ENCODE assay signal across 8 cellular contexts in genomic region chr12:10153271-10154144, GRCh38. TPM values are rescaled to one million over a fixed set of nuclear protein-coding genes. Genes with fewer than 3 reads are reported as not detected.
A peak's percentile ranks its signal among the peaks of the same experiment; 100 is the strongest.
DNase-seq lines count a peak whose midpoint lies in the region; ATAC-seq and TF ChIP-seq lines count a peak whose summit lies in the region.

No MANE protein-coding gene starts in this region.

- intact Hi-C loops in activated T-helper 1 cell treated with anti-CD3 and anti-CD28 coated beads, Interleukin-12 subunit alpha, Interleukin-12 subunit beta, Interleukin-2, Interleukin-4 antibody, amounts not matched to agents 30 ng/mL and 10 ng/mL and 1 ng/mL, durations not matched to agents 14 hours and 24 hours and 36 hours (cut with micrococcal nuclease): loop anchor here (1.0 to 5.0 kb wide), 7 partner anchors 37 to 1333 kb away; partner anchors contain the start of genes GABARAPL1 and STYK1
- intact Hi-C loops in naive thymus-derived CD4-positive, alpha-beta T cell (cut with micrococcal nuclease): loop anchor here (1.0 to 5.0 kb wide), 6 partner anchors 37 to 1333 kb away; partner anchors contain the start of gene STYK1 (in 2 of the 2)

- no peaks in the 10 kb centered on the region for H3K9me3 ChIP-seq in Peyer's patch
- no peaks in the 10 kb centered on the region for H3K9me3 ChIP-seq in naive thymus-derived CD4-positive, alpha-beta T cell (ENCODE audit: control insufficient read depth in 2 of 3, low read length in 3 of 3)

- peaks cover 5% of the 10 kb centered on the region for H3K4me1 Mint-ChIP-seq in activated T-helper 1 cell treated with anti-CD3 and anti-CD28 coated beads, Interleukin-12 subunit alpha, Interleukin-12 subunit beta, Interleukin-2, Interleukin-4 antibody, amounts not matched to agents 30 ng/mL and 10 ng/mL and 1 ng/mL, durations not matched to agents 14 hours and 24 hours and 36 hours (ENCODE audit: low read depth)
- H3K4me1 Mint-ChIP-seq in naive thymus-derived CD4-positive, alpha-beta T cell: peaks cover 5 to 15% (median 11%) of the 10 kb centered on the region in 7 donors
- H3K4me1 Mint-ChIP-seq in stimulated activated effector memory CD8-positive, alpha-beta T cell treated with anti-CD3 and anti-CD28 coated beads, Interleukin-12 subunit alpha, Interleukin-12 subunit beta, amount 100 ng/mL, for 72 hours: peaks cover 12% of the 10 kb centered on the region

- no peaks in the 10 kb centered on the region for H3K36me3 ChIP-seq in Peyer's patch
- peaks cover 0 to 5% (median 0%) of the 10 kb centered on the region in 3 experiments for H3K36me3 ChIP-seq in naive thymus-derived CD4-positive, alpha-beta T cell (ENCODE audit: control insufficient read depth in 2 of 3, insufficient read depth in 3 of 3, low read length in 3 of 3)

- H3K27me3 Mint-ChIP-seq in activated T-helper 1 cell treated with anti-CD3 and anti-CD28 coated beads, Interleukin-12 subunit alpha, Interleukin-12 subunit beta, Interleukin-2, Interleukin-4 antibody, amounts not matched to agents 30 ng/mL and 10 ng/mL and 1 ng/mL, durations not matched to agents 14 hours and 24 hours and 36 hours (ENCODE audit: insufficient read depth): peaks cover 44% of the 10 kb centered on the region
- H3K27me3 Mint-ChIP-seq in naive thymus-derived CD4-positive, alpha-beta T cell: peaks cover 0 to 66% (median 0%) of the 10 kb centered on the region in 5 donors

- TF ChIP-seq POLR2A in Peyer's patch (IDR thresholded peaks at IDR 0.05): no peak

- POLR2A ChIA-PET in naive thymus-derived CD4-positive, alpha-beta T cell (lab: Charles Lee): interaction anchor here (2.0 kb wide), 1 partner anchor 42 kb away, joined by 6 read pairs; no protein-coding TSS in a partner anchor

- TF ChIP-seq CTCF in GM12873 (IDR thresholded peaks at IDR 0.05; ENCODE audit: insufficient read depth, low read depth, low read length, missing control alignments): peak; percentile 77
- TF ChIP-seq CTCF in Peyer's patch (IDR thresholded peaks at IDR 0.05): peak; percentile 46 to 90 (median 80)
- peak; percentile 72 for TF ChIP-seq CTCF in fibroblast of pulmonary artery (IDR thresholded peaks at IDR 0.05; ENCODE audit: low read length, missing control alignments)

- peak overlapping the region; percentile 31 to 69 (median 58) for H3K4me3 ChIP-seq in Peyer's patch
- H3K4me3 ChIP-seq in fibroblast of pulmonary artery (replicated peaks; ENCODE audit: low read depth, low read length): peak overlapping the region; percentile 59
- H3K4me3 ChIP-seq in naive thymus-derived CD4-positive, alpha-beta T cell (ENCODE audit: low read length): peak overlapping the region; percentile 83

- H3K27me3 ChIP-seq in Peyer's patch: no peaks in the 10 kb centered on the region
- peaks cover 0 to 3% of the 10 kb centered on the region in 2 donors for H3K27me3 ChIP-seq in naive thymus-derived CD4-positive, alpha-beta T cell (ENCODE audit: control insufficient read depth in 2 of 2, insufficient read depth in 2 of 2, low read length in 2 of 2)

- H3K27ac ChIP-seq in Peyer's patch: peak overlapping the region in 3 of 4 donors; percentile 43 to 64 (median 44)
- peak overlapping the region; percentile 55 for H3K27ac ChIP-seq in naive thymus-derived CD4-positive, alpha-beta T cell (ENCODE audit: low read depth, low read length)

- no peaks in the 10 kb centered on the region for H3K9me3 Mint-ChIP-seq in activated T-helper 1 cell treated with anti-CD3 and anti-CD28 coated beads, Interleukin-12 subunit alpha, Interleukin-12 subunit beta, Interleukin-2, Interleukin-4 antibody, amounts not matched to agents 30 ng/mL and 10 ng/mL and 1 ng/mL, durations not matched to agents 14 hours and 24 hours and 36 hours
- no peaks in the 10 kb centered on the region for H3K9me3 Mint-ChIP-seq in naive thymus-derived CD4-positive, alpha-beta T cell
- no peaks in the 10 kb centered on the region for H3K9me3 Mint-ChIP-seq in stimulated activated effector memory CD8-positive, alpha-beta T cell treated with anti-CD3 and anti-CD28 coated beads, Interleukin-12 subunit alpha, Interleukin-12 subunit beta, amount 100 ng/mL, for 72 hours

- H3K36me3 Mint-ChIP-seq in activated T-helper 1 cell treated with anti-CD3 and anti-CD28 coated beads, Interleukin-12 subunit alpha, Interleukin-12 subunit beta, Interleukin-2, Interleukin-4 antibody, amounts not matched to agents 30 ng/mL and 10 ng/mL and 1 ng/mL, durations not matched to agents 14 hours and 24 hours and 36 hours (ENCODE audit: low read depth): no peaks in the 10 kb centered on the region
- H3K36me3 Mint-ChIP-seq in naive thymus-derived CD4-positive, alpha-beta T cell: no peaks in the 10 kb centered on the region
- H3K36me3 Mint-ChIP-seq in stimulated activated effector memory CD8-positive, alpha-beta T cell treated with anti-CD3 and anti-CD28 coated beads, Interleukin-12 subunit alpha, Interleukin-12 subunit beta, amount 100 ng/mL, for 72 hours: no peaks in the 10 kb centered on the region

- peak overlapping the region; percentile 83 for H3K4me3 Mint-ChIP-seq in activated T-helper 1 cell treated with anti-CD3 and anti-CD28 coated beads, Interleukin-12 subunit alpha, Interleukin-12 subunit beta, Interleukin-2, Interleukin-4 antibody, amounts not matched to agents 30 ng/mL and 10 ng/mL and 1 ng/mL, durations not matched to agents 14 hours and 24 hours and 36 hours
- H3K4me3 Mint-ChIP-seq in naive thymus-derived CD4-positive, alpha-beta T cell: peak overlapping the region; percentile 89 to 96 (median 93)
- H3K4me3 Mint-ChIP-seq in stimulated activated effector memory CD8-positive, alpha-beta T cell treated with anti-CD3 and anti-CD28 coated beads, Interleukin-12 subunit alpha, Interleukin-12 subunit beta, amount 100 ng/mL, for 72 hours: peak overlapping the region; percentile 86

- peaks cover 0 to 3% (median 0%) of the 10 kb centered on the region in 4 donors for H3K4me1 ChIP-seq in Peyer's patch
- H3K4me1 ChIP-seq in naive thymus-derived CD4-positive, alpha-beta T cell (ENCODE audit: control insufficient read depth in 2 of 2, insufficient read depth in 2 of 2, low read length in 2 of 2): peaks cover 6 to 7% of the 10 kb centered on the region in 2 donors

- CTCF ChIA-PET in naive thymus-derived CD4-positive, alpha-beta T cell (lab: Charles Lee): interaction anchor here (0.6 to 4.8 kb wide), 21 partner anchors 10 to 1609 kb away, joined by 3 to 39 read pairs (median 3); no protein-coding TSS in a partner anchor

- peak; percentile 22 to 77 (median 75) for DNase-seq in Peyer's patch
- DNase-seq in activated T-helper 1 cell treated with anti-CD3 and anti-CD28 coated beads, Interleukin-12 subunit alpha, Interleukin-12 subunit beta, Interleukin-2, Interleukin-4 antibody, amounts not matched to agents 30 ng/mL and 10 ng/mL and 1 ng/mL, durations not matched to agents 14 hours and 24 hours and 36 hours (ENCODE audit: low spot score): peak; percentile 30
- DNase-seq in fibroblast of pulmonary artery (ENCODE audit: low read depth): peak; percentile 73
- DNase-seq in naive thymus-derived CD4-positive, alpha-beta T cell: peak; percentile 31 to 71 (median 58)
- DNase-seq in stimulated activated effector memory CD8-positive, alpha-beta T cell treated with anti-CD3 and anti-CD28 coated beads, Interleukin-12 subunit alpha, Interleukin-12 subunit beta, amount 100 ng/mL, for 72 hours (ENCODE audit: low spot score in 2 of 2): peak; percentile 57 to 82

- ATAC-seq in HG03565 (IDR thresholded peaks at IDR 0.05; ENCODE audit: unreplicated experiment) (peak; percentile 57), HG03460 (IDR thresholded peaks at IDR 0.05; ENCODE audit: unreplicated experiment) (no peak)
- peak; percentile 93 for ATAC-seq in naive thymus-derived CD4-positive, alpha-beta T cell
- ATAC-seq in stimulated activated effector memory CD8-positive, alpha-beta T cell treated with anti-CD3 and anti-CD28 coated beads, Interleukin-12 subunit alpha, Interleukin-12 subunit beta, amount 100 ng/mL, for 72 hours: peak; percentile 90

- no peak overlapping the region for H3K27ac Mint-ChIP-seq in activated T-helper 1 cell treated with anti-CD3 and anti-CD28 coated beads, Interleukin-12 subunit alpha, Interleukin-12 subunit beta, Interleukin-2, Interleukin-4 antibody, amounts not matched to agents 30 ng/mL and 10 ng/mL and 1 ng/mL, durations not matched to agents 14 hours and 24 hours and 36 hours
- H3K27ac Mint-ChIP-seq in naive thymus-derived CD4-positive, alpha-beta T cell: peak overlapping the region in 7 of 9 donors; percentile 58 to 91 (median 82)
- peak overlapping the region; percentile 80 for H3K27ac Mint-ChIP-seq in stimulated activated effector memory CD8-positive, alpha-beta T cell treated with anti-CD3 and anti-CD28 coated beads, Interleukin-12 subunit alpha, Interleukin-12 subunit beta, amount 100 ng/mL, for 72 hours

RNA-seq across cellular contexts. Expression of gene OLR1, which starts 18.4 kb away (rescaled TPM):
- total RNA-seq in Peyer's patch: not detected
- total RNA-seq in activated T-helper 1 cell treated with anti-CD3 and anti-CD28 coated beads, Interleukin-12 subunit alpha, Interleukin-12 subunit beta, Interleukin-2, Interleukin-4 antibody, amounts not matched to agents 30 ng/mL and 10 ng/mL and 1 ng/mL, durations not matched to agents 14 hours and 24 hours and 36 hours: not detected in 2 replicates
- 1 to 10 TPM in 2 of 5 experiments, not detected in 3; 3.1 to 4.0 TPM for total RNA-seq in naive thymus-derived CD4-positive, alpha-beta T cell
- not detected for polyA plus RNA-seq in naive thymus-derived CD4-positive, alpha-beta T cell

RNA-seq across cellular contexts. Expression of gene CLEC7A, which starts 23.5 kb away (rescaled TPM):
- total RNA-seq in Peyer's patch: 1 to 10 TPM; 1.7 to 6.6 (median 3.2) TPM
- total RNA-seq in activated T-helper 1 cell treated with anti-CD3 and anti-CD28 coated beads, Interleukin-12 subunit alpha, Interleukin-12 subunit beta, Interleukin-2, Interleukin-4 antibody, amounts not matched to agents 30 ng/mL and 10 ng/mL and 1 ng/mL, durations not matched to agents 14 hours and 24 hours and 36 hours: 0.17 TPM in 1 of 2 replicates, not detected in the other
- 100 to 1,000 TPM in 1 of 5 experiments, 10 to 100 TPM in 1, 1 to 10 TPM in 2, not detected in 1; 1.5 to 121 (median 7.2) TPM for total RNA-seq in naive thymus-derived CD4-positive, alpha-beta T cell
- polyA plus RNA-seq in naive thymus-derived CD4-positive, alpha-beta T cell: not detected

RNA-seq across cellular contexts. Expression of gene TMEM52B, which starts 25.3 kb away (rescaled TPM):
- not detected for total RNA-seq in Peyer's patch
- not detected in 2 replicates for total RNA-seq in activated T-helper 1 cell treated with anti-CD3 and anti-CD28 coated beads, Interleukin-12 subunit alpha, Interleukin-12 subunit beta, Interleukin-2, Interleukin-4 antibody, amounts not matched to agents 30 ng/mL and 10 ng/mL and 1 ng/mL, durations not matched to agents 14 hours and 24 hours and 36 hours
- under 1 TPM in 1 of 5 experiments, not detected in 4; 0.47 TPM for total RNA-seq in naive thymus-derived CD4-positive, alpha-beta T cell
- not detected for polyA plus RNA-seq in naive thymus-derived CD4-positive, alpha-beta T cell

RNA-seq across cellular contexts. Expression of gene CLEC1A, which starts 54.7 kb away (rescaled TPM):
- 1 to 10 TPM in 1 of 4 donors, not detected in 3; 2.1 TPM for total RNA-seq in Peyer's patch
- total RNA-seq in activated T-helper 1 cell treated with anti-CD3 and anti-CD28 coated beads, Interleukin-12 subunit alpha, Interleukin-12 subunit beta, Interleukin-2, Interleukin-4 antibody, amounts not matched to agents 30 ng/mL and 10 ng/mL and 1 ng/mL, durations not matched to agents 14 hours and 24 hours and 36 hours: not detected in 2 replicates
- total RNA-seq in naive thymus-derived CD4-positive, alpha-beta T cell: 1 to 10 TPM in 1 of 5 experiments, not detected in 4; 1.0 TPM
- not detected for polyA plus RNA-seq in naive thymus-derived CD4-positive, alpha-beta T cell

RNA-seq across cellular contexts. Expression of gene GABARAPL1, which starts 59.2 kb away (rescaled TPM):
- total RNA-seq in Peyer's patch: 100 to 1,000 TPM in 1 of 4 donors, 10 to 100 TPM in 3; 47.4 to 138 (median 70.2) TPM
- 5.0 and 6.6 TPM in 2 replicates for total RNA-seq in activated T-helper 1 cell treated with anti-CD3 and anti-CD28 coated beads, Interleukin-12 subunit alpha, Interleukin-12 subunit beta, Interleukin-2, Interleukin-4 antibody, amounts not matched to agents 30 ng/mL and 10 ng/mL and 1 ng/mL, durations not matched to agents 14 hours and 24 hours and 36 hours
- 100 to 1,000 TPM in 2 of 5 experiments, 10 to 100 TPM in 2, 1 to 10 TPM in 1; 3.7 to 165 (median 29.4) TPM for total RNA-seq in naive thymus-derived CD4-positive, alpha-beta T cell
- polyA plus RNA-seq in naive thymus-derived CD4-positive, alpha-beta T cell: 10 to 100 TPM; 14.7 to 14.9 TPM
